Comparison of ENCODE assay signal across 2 cellular contexts in genomic region chr20:59099864-59100263, GRCh38. TPM values are rescaled to one million over a fixed set of nuclear protein-coding genes. Genes with fewer than 3 reads are reported as not detected.
DNase-seq lines count a peak whose midpoint lies in the region; ATAC-seq, FAIRE-seq and TF ChIP-seq lines count a peak whose summit lies in the region.
"Not testable (repeated sequence)": the region's sequence is repeated elsewhere in the genome, so short reads cannot be mapped to it uniquely, and the experiment has no call there.

No MANE protein-coding gene starts in this region.

- FAIRE-seq in HTR-8/SVneo (lab: Jason Lieb, UNC) = peak; percentile 13
- FAIRE-seq in HepG2 (lab: Jason Lieb, UNC) = not testable (repeated sequence)

- CTCF ChIA-PET in HepG2 (lab: Yijun Ruan, JAX; ENCODE audit: low intra/inter-chr PET ratio, low total read pairs) = not testable (repeated sequence)

- POLR2A ChIA-PET in HepG2 (lab: Yijun Ruan, JAX) = not testable (repeated sequence)

- H4K20me1 ChIP-seq in HepG2 (ENCODE audit: insufficient read depth, low read length) = not testable (repeated sequence)

- WGBS in HepG2 (ENCODE audit: low lambda C conversion rate) = 7% methylated on average over 3 of the region's 3 CpGs

- not testable (repeated sequence) for H3K27ac ChIP-seq in HepG2 (ENCODE audit: extremely low read length, insufficient read depth, low read length)

- not testable (repeated sequence) for H3K4me2 ChIP-seq in HepG2 (ENCODE audit: low read depth, low read length)

- H3K79me2 ChIP-seq in HepG2 (ENCODE audit: insufficient read depth, low read length) = not testable (repeated sequence)

- not testable (repeated sequence) for ATAC-seq in HepG2

- H3K36me3 ChIP-seq in HepG2 (replicated peaks in 1 of 2; ENCODE audit: control insufficient read depth in 1 of 2, insufficient read depth in 2 of 2, low read length in 2 of 2) = not testable (repeated sequence)

- H3K27me3 ChIP-seq in HepG2 (ENCODE audit: control insufficient read depth in 1 of 2, insufficient read depth in 2 of 2, low read length in 2 of 2) = peaks cover 0 to 16% of the 10 kb centered on the region in 2 experiments; a peak in 1 of 5 replicates

- H3K9me3 ChIP-seq in HepG2 (ENCODE audit: low read length) = not testable (repeated sequence)

- H3K9ac ChIP-seq in HepG2 (ENCODE audit: insufficient read depth, low read depth, low read length) = not testable (repeated sequence)

- not testable (repeated sequence) for TF ChIP-seq EP300 in HepG2 (IDR thresholded peaks at IDR 0.05; ENCODE audit: low read depth in 2 of 2, low read length in 2 of 2); HepG2 (CRISPR knock-in tag; IDR thresholded peaks at IDR 0.05; ENCODE audit: borderline replicate concordance)

- intact Hi-C loops in HepG2 (cut with micrococcal nuclease; ENCODE audit: unreplicated experiment) = not testable (repeated sequence)

- not testable (repeated sequence) for DNase-seq in HTR-8/SVneo (ENCODE audit: insufficient read length, low spot score); HepG2 (ENCODE audit: low spot score)

- not testable (repeated sequence) for TF ChIP-seq RAD21 in HepG2 (CRISPR knock-in tag; IDR thresholded peaks at IDR 0.05)

- in situ Hi-C loops in HepG2 (cut with HindIII; ENCODE audit: extremely low pct_ligation_motif_present, low pct_unique_long_range_greater_than_20kb) = not testable (repeated sequence)

- not testable (repeated sequence) for TF ChIP-seq POLR2A in HepG2 (IDR thresholded peaks at IDR 0.05; ENCODE audit: insufficient read depth in 1 of 2, low read depth in 2 of 2, low read length in 2 of 2)

- not testable (repeated sequence) for TF ChIP-seq CTCF in HepG2 (CRISPR knock-in tag; IDR thresholded peaks at IDR 0.05)

- not testable (repeated sequence) for BruUV-seq in HepG2 (replicated peaks; lab: Mats Ljungman, UMichigan)

- H2AFZ ChIP-seq in HepG2 (ENCODE audit: low read length) = not testable (repeated sequence)

- H3K4me3 ChIP-seq in HepG2 (replicated peaks in 1 of 3; ENCODE audit: insufficient read depth in 1 of 3, low read depth in 2 of 3, low read length in 3 of 3) = not testable (repeated sequence)

- not testable (repeated sequence) for H3K4me1 ChIP-seq in HepG2 (ENCODE audit: insufficient read depth, low read length)

TF ChIP-seq in HepG2, 621 proteins besides CTCF, POLR2A, EP300 and RAD21:
- peak; percentile 95 for TF ChIP-seq MNT (IDR thresholded peaks at IDR 0.05)

RNA-seq across cellular contexts. Expression of gene PRELID3B, which starts 57.3 kb away (rescaled TPM):
- total RNA-seq in HepG2 (2016; rRNA removed; fragmentation: Illumina TruSeq; extraction: Trizol) = 42.6 and 59.8 TPM in 2 replicates
- total RNA-seq in HepG2 (2016; cell fraction: cytosol; rRNA removed; fragmentation: Illumina TruSeq; extraction: Trizol; ENCODE audit: low read depth) = 19.8 and 23.7 TPM in 2 replicates
- 40.7 and 62.3 TPM in 2 replicates for total RNA-seq in HepG2 (2016; cell fraction: insoluble cytoplasmic fraction; rRNA removed; fragmentation: Illumina TruSeq; extraction: Trizol)
- 47.0 and 50.1 TPM in 2 replicates for total RNA-seq in HepG2 (2016; cell fraction: membrane; rRNA removed; fragmentation: Illumina TruSeq; extraction: Trizol)
- 15.4 and 21.0 TPM in 2 replicates for total RNA-seq in HepG2 (2016; cell fraction: nucleus; rRNA removed; fragmentation: Illumina TruSeq; extraction: Trizol)
- polyA plus RNA-seq in HepG2 (2011; rRNA removed) = 19.5 and 23.3 TPM in 2 replicates
- polyA plus RNA-seq in HepG2 (2011; cell fraction: cytosol; rRNA removed) = 7.1 and 11.2 TPM in 2 replicates
- polyA plus RNA-seq in HepG2 (2011; cell fraction: nucleus; rRNA removed) = 6.0 and 7.6 TPM in 2 replicates
- polyA plus RNA-seq in HepG2 (2012) = 17.6 and 21.3 TPM in 2 replicates
- polyA plus RNA-seq in HepG2 (2016; cell fraction: cytosol; fragmentation: Illumina TruSeq; extraction: Trizol; ENCODE audit: low read depth) = 16.2 and 20.1 TPM in 2 replicates
- polyA plus RNA-seq in HepG2 (2016; cell fraction: insoluble cytoplasmic fraction; fragmentation: Illumina TruSeq; extraction: Trizol; ENCODE audit: low read depth) = 46.4 and 46.8 TPM in 2 replicates
- polyA plus RNA-seq in HepG2 (2016; cell fraction: membrane; fragmentation: Illumina TruSeq; extraction: Trizol; ENCODE audit: low read depth) = 29.0 and 30.9 TPM in 2 replicates
- 22.7 and 25.0 TPM in 2 replicates for polyA plus RNA-seq in HepG2 (2016; cell fraction: nucleus; fragmentation: Illumina TruSeq; extraction: Trizol; ENCODE audit: insufficient read depth, low read depth)
- polyA minus RNA-seq in HepG2 (2011; rRNA and poly(A)+ RNA removed; ENCODE audit: low replicate concordance) = 35.2 and 278 TPM in 2 replicates
- 23.0 and 32.6 TPM in 2 replicates for polyA minus RNA-seq in HepG2 (2011; cell fraction: cytosol; rRNA and poly(A)+ RNA removed)
- 9.5 and 14.8 TPM in 2 replicates for polyA minus RNA-seq in HepG2 (2011; cell fraction: nucleus; rRNA and poly(A)+ RNA removed)
